1 cellular context compared by ENCODE assay signal in genomic region chr12:93882763-93883162, GRCh38.
TF ChIP-seq lines count a peak whose summit lies in the region.

No MANE protein-coding gene starts in this region.

TF ChIP-seq in HepG2, 621 proteins besides CTCF, POLR2A, EP300 and RAD21 (continued from another document):
- TF ChIP-seq CEBPG (CRISPR knock-in tag; IDR thresholded peaks at IDR 0.05) (0 out of 2 replicates have a peak, but pooled peaks have one; percentile 8), ZNF549 (CRISPR knock-in tag; IDR thresholded peaks at IDR 0.05) (no peak), CEBPB (IDR thresholded peaks at IDR 0.05; ENCODE audit: borderline replicate concordance, low read depth, low read length) (peak; percentile 85), RXRA (CRISPR knock-in tag; IDR thresholded peaks at IDR 0.05) (no peak), HIVEP1 (CRISPR knock-in tag; IDR thresholded peaks at IDR 0.05) (no peak), ZNF136 (CRISPR knock-in tag; IDR thresholded peaks at IDR 0.05; ENCODE audit: low read depth) (no peak), GMEB2 (CRISPR knock-in tag; IDR thresholded peaks at IDR 0.05; ENCODE audit: low read depth) (no peak)
